In genomic region chr5:127725673-127726072, GRCh38 we compare ENCODE assay signal across 32 cellular contexts. TPM values are rescaled to one million over a fixed set of nuclear protein-coding genes. Genes with fewer than 3 reads are reported as not detected.
"Had no signal": no experiment of that assay in that cellular context is flagged by ENCODE, and none has a peak within 500 bp of the region (broad histone marks: within the 10 kb centered on the region; RNA-seq: fewer than 3 reads in every experiment).

No MANE protein-coding gene starts in this region.

- H3K4me1 ChIP-seq: ascending aorta, Peyer's patch had no signal

- FAIRE-seq: bronchial epithelial cell had no signal

- H3K9me3 ChIP-seq: body of pancreas had no signal

- H3K27me3 ChIP-seq: ascending aorta, body of pancreas, Peyer's patch had no signal

- DNase-seq: activated CD4-positive, alpha-beta memory T cell treated with anti-CD3 and anti-CD28 coated beads for 36 hours; activated CD4-positive, alpha-beta T cell treated with anti-CD3 and anti-CD28 coated beads, Interleukin-2, amount 10 ng/mL, durations not matched to agents 7 days and 5 days; activated CD4-positive, CD25-positive, alpha-beta regulatory T cell; activated CD8-positive, alpha-beta memory T cell treated with anti-CD3 and anti-CD28 coated beads for 24 hours; activated effector memory CD4-positive, alpha-beta T cell treated with anti-CD3 and anti-CD28 coated beads, Interleukin-2, amount 50 U/mL, for 16 hours; activated naive CD4-positive, alpha-beta T cell treated with Interleukin-2 at 50 U/mL for 16 hours; activated naive CD8-positive, alpha-beta T cell treated with anti-CD3 and anti-CD28 coated beads, Interleukin-2, amount 50 U/mL, for 24 hours; activated T-cell treated with anti-CD3 and anti-CD28 coated beads, Interleukin-2, amount 50 U/mL, for 4 hours; amniotic stem cell; body of pancreas; KG1; MV-4-11; NCI-H1092 treated with DMSO at 0.1 percent for 48 hours; NCI-H1417 treated with DMSO at 0.1 percent for 48 hours; NCI-H1694; NCI-H2029; NCI-H2107; NCI-H2171 treated with DMSO at 0.1 percent for 48 hours; NCI-H226; NCI-H510A; NCI-H526 treated with DMSO at 0.1 percent for 48 hours; Peyer's patch; SHP77; T-helper 17 cell; T-helper 9 cell had no signal

- H3K36me3 ChIP-seq: ascending aorta, Peyer's patch had no signal

- ATAC-seq: activated naive CD4-positive, alpha-beta T cell treated with anti-CD3 and anti-CD28 coated beads, Interleukin-2, amount 50 U/mL, for 72 hours; activated naive CD8-positive, alpha-beta T cell treated with anti-CD3 and anti-CD28 coated beads, Interleukin-2, amount 50 U/mL, for 24 hours; activated T-cell treated with anti-CD3 and anti-CD28 coated beads, Interleukin-2, amount 50 U/mL, for 4 hours; body of pancreas; T-helper 17 cell had no signal

- H3K27ac ChIP-seq: ascending aorta, body of pancreas, Peyer's patch, VCaP had no signal

- H3K4me3 ChIP-seq: ascending aorta, body of pancreas, Peyer's patch had no signal

RNA-seq across cellular contexts. Expression of gene CCDC192, which starts 22.5 kb away (rescaled TPM):
- total RNA-seq: activated CD4-positive, alpha-beta memory T cell treated with anti-CD3 and anti-CD28 coated beads for 36 hours; activated CD4-positive, alpha-beta T cell treated with anti-CD3 and anti-CD28 coated beads, Interleukin-2, amount 10 ng/mL, durations not matched to agents 7 days and 5 days; activated naive CD4-positive, alpha-beta T cell treated with anti-CD3 and anti-CD28 coated beads, Interleukin-2, amount 50 U/mL, for 72 hours; activated T-cell treated with anti-CD3 and anti-CD28 coated beads, Interleukin-2, amount 50 U/mL, for 4 hours; ascending aorta; body of pancreas; bronchial epithelial cell; LHCN-M2; M059J; Peyer's patch; SK-MEL-5 had no signal
